15 cellular contexts compared by ENCODE assay signal in genomic region chr7:157540606-157541294, GRCh38.
"Had no signal": no experiment of that assay in that cellular context is flagged by ENCODE, and none has a peak within 500 bp of the region (broad histone marks: within the 10 kb centered on the region; RNA-seq: fewer than 3 reads in every experiment).

No MANE protein-coding gene starts in this region.

- H3K36me3 ChIP-seq: adrenal gland, prostate gland had no signal

- H3K4me3 ChIP-seq: adrenal gland, esophagus muscularis mucosa, lung, prostate gland, smooth muscle cell, testis had no signal

- H3K27me3 ChIP-seq: adrenal gland, esophagus muscularis mucosa, testis had no signal

- H3K4me1 ChIP-seq: adrenal gland, esophagus muscularis mucosa, prostate gland, testis had no signal

- H3K4me3 Mint-ChIP-seq: activated CD4-positive, alpha-beta T cell treated with anti-CD3 and anti-CD28 coated beads, Interleukin-2, amount 10 ng/mL, durations not matched to agents 24 days and 14 days; activated naive CD4-positive, alpha-beta T cell treated with anti-CD3 and anti-CD28 coated beads, Interleukin-2, amount 50 U/mL, for 24 hours; activated T-helper 1 cell treated with anti-CD3 and anti-CD28 coated beads, Interleukin-12 subunit alpha, Interleukin-12 subunit beta, Interleukin-2, Interleukin-4 antibody, amounts not matched to agents 30 ng/mL and 10 ng/mL and 1 ng/mL, durations not matched to agents 14 hours and 24 hours and 36 hours; stimulated activated naive CD8-positive, alpha-beta T cell treated with anti-CD3 and anti-CD28 coated beads, Interleukin-15, amount 100 ng/mL, for 72 hours had no signal

- ATAC-seq: stimulated activated naive CD8-positive, alpha-beta T cell treated with anti-CD3 and anti-CD28 coated beads, Interleukin-15, amount 100 ng/mL, for 72 hours had no signal

- DNase-seq: activated CD4-positive, alpha-beta T cell treated with anti-CD3 and anti-CD28 coated beads, Interleukin-2, amount 10 ng/mL, durations not matched to agents 24 days and 14 days; activated CD4-positive, CD25-positive, alpha-beta regulatory T cell; adrenal gland; hippocampal formation; midbrain; occipital lobe; stimulated activated naive CD8-positive, alpha-beta T cell treated with anti-CD3 and anti-CD28 coated beads, Interleukin-15, amount 100 ng/mL, for 72 hours; SW 1271; testis had no signal

- H3K27me3 Mint-ChIP-seq: activated naive CD4-positive, alpha-beta T cell treated with anti-CD3 and anti-CD28 coated beads, Interleukin-2, amount 50 U/mL, for 24 hours had no signal

- H3K9me3 ChIP-seq: adrenal gland, esophagus muscularis mucosa, prostate gland, testis had no signal

- H3K9me3 Mint-ChIP-seq: activated naive CD4-positive, alpha-beta T cell treated with anti-CD3 and anti-CD28 coated beads, Interleukin-2, amount 50 U/mL, for 24 hours had no signal

- H3K27ac Mint-ChIP-seq: activated CD4-positive, alpha-beta T cell treated with anti-CD3 and anti-CD28 coated beads, Interleukin-2, amount 10 ng/mL, durations not matched to agents 24 days and 14 days; activated naive CD4-positive, alpha-beta T cell treated with anti-CD3 and anti-CD28 coated beads, Interleukin-2, amount 50 U/mL, for 24 hours; stimulated activated naive CD8-positive, alpha-beta T cell treated with anti-CD3 and anti-CD28 coated beads, Interleukin-15, amount 100 ng/mL, for 72 hours had no signal

- H3K27ac ChIP-seq: adrenal gland, esophagus muscularis mucosa, prostate gland, testis had no signal
